ENCODE assay signal across 21 cellular contexts in the genomic region with DNA sequence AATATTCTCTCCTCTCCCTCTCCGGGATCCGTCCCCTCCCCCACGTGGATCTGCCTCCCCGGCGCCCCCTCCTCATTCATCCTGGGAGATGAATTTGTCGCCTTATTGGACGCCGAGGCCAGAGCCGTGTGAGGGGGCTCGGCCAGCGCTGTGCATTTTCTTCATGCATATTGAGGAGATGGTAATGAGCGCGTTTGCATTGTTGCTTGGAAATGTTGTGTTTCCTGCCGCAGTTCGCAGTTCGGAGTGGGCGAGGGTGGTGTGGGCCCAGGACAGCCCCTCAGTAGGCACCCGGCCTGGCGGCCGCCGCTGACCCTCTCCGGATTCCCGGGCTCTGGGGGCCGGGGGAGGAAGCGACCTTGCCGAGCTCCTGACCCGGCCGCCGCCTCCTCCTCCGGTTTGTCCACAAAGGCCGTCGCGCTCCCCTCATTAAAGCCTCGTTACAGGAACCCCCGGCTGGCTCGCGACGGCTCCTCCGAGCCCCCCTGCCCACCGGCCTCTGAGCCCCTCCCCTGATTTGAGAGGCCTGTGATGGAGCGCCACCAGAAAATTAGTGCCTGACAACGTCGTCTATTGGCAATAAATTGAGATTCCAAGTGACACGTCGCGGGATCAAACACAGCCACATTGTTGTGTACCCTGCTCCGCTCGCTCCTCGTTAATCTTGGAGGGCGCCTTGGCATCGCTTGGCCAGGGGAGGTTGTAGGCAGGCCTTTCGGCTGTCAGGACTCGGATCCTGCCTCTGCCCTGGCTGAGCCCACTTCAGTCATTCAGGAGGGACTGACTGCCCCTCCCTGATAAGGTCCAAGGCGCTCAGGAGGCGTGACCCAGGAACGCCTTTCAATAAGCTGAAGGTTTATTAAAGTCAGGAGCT. TPM values are rescaled to one million over a fixed set of nuclear protein-coding genes. Genes with fewer than 3 reads are reported as not detected.
DNase-seq lines count a peak whose midpoint lies in the region; ATAC-seq and TF ChIP-seq lines count a peak whose summit lies in the region.
"Had no signal": no experiment of that assay in that cellular context is flagged by ENCODE, and none has a peak within 500 bp of the region (broad histone marks: within the 10 kb centered on the region; RNA-seq: fewer than 3 reads in every experiment).

No MANE protein-coding gene starts in this region.

- peaks cover 1% of the 10 kb centered on the region for H3K9me3 ChIP-seq in endodermal cell (ENCODE audit: control insufficient read depth, low read length)
- H3K9me3 ChIP-seq: pancreas had no signal

- peaks cover 69% of the 10 kb centered on the region for H3K27me3 ChIP-seq in endodermal cell (ENCODE audit: control insufficient read depth, insufficient read depth, low read length, poor library complexity, severe bottlenecking)

- no peaks in the 10 kb centered on the region for H3K36me3 Mint-ChIP-seq in stimulated activated naive CD8-positive, alpha-beta T cell treated with anti-CD3 and anti-CD28 coated beads, Interleukin-15, Interleukin-2, amounts not matched to agents 100 ng/mL and 50 ng/mL, for 24 hours (ENCODE audit: low read depth)
- peaks cover 2% of the 10 kb centered on the region for H3K36me3 Mint-ChIP-seq in endodermal cell (ENCODE audit: low read depth)
- H3K36me3 Mint-ChIP-seq in nephron (ENCODE audit: low read depth), result no peaks in the 10 kb centered on the region
- H3K36me3 Mint-ChIP-seq: activated naive CD4-positive, alpha-beta T cell treated with anti-CD3 and anti-CD28 coated beads, Interleukin-2, amount 50 U/mL, for 24 hours had no signal

- DNase-seq in stimulated activated naive CD8-positive, alpha-beta T cell treated with anti-CD3 and anti-CD28 coated beads, Interleukin-15, amount 100 ng/mL, for 72 hours, result no peak
- peak; percentile 74 for DNase-seq in endodermal cell
- no peak for DNase-seq in NCI-H146 treated with DMSO at 0.1 percent for 48 hours (lab: John Stamatoyannopoulos, UW; ENCODE audit: unreplicated experiment)
- no peak for DNase-seq in AG08396 (ENCODE audit: low spot score)
- no peak for DNase-seq in pons (ENCODE audit: low spot score)
- DNase-seq: activated CD8-positive, alpha-beta T cell treated with anti-CD3 and anti-CD28 coated beads for 36 hours; activated T-cell treated with anti-CD3 and anti-CD28 coated beads, Interleukin-2, amount 50 U/mL, for 1 hour; erythroblast; GDM1; GOT3; NCI-H1436; NCI-H2171; NCI-H774; pancreas; PC-3 had no signal

- H3K9ac ChIP-seq in endodermal cell (ENCODE audit: extremely low read depth, low read length, poor library complexity, severe bottlenecking), result no peak overlapping the region

- peaks cover 11% of the 10 kb centered on the region for H3K9me3 Mint-ChIP-seq in stimulated activated naive CD8-positive, alpha-beta T cell treated with anti-CD3 and anti-CD28 coated beads, Interleukin-15, Interleukin-2, amounts not matched to agents 100 ng/mL and 50 ng/mL, for 24 hours
- H3K9me3 Mint-ChIP-seq in stimulated activated naive CD8-positive, alpha-beta T cell treated with anti-CD3 and anti-CD28 coated beads, Interleukin-15, amount 100 ng/mL, for 72 hours, result peaks cover 3 to 6% of the 10 kb centered on the region in 2 donors
- H3K9me3 Mint-ChIP-seq in endodermal cell (peaks cover 6% of the 10 kb centered on the region), nephron (peaks cover 9% of the 10 kb centered on the region)
- H3K9me3 Mint-ChIP-seq: activated naive CD4-positive, alpha-beta T cell treated with anti-CD3 and anti-CD28 coated beads, Interleukin-2, amount 50 U/mL, for 24 hours; dendritic cell treated with granulocyte-macrophage colony-stimulating factor and Interleukin-4, amounts not matched to agents 40 ng/mL and 50 ng/mL, for 4 days had no signal

- 11 to 19% methylated on average over 29 to 56 of the region's 56 CpGs for WGBS in endodermal cell (ENCODE audit: insufficient coverage in 1 of 2, insufficient read length in 1 of 2), 2 experiments

- H3K4me1 ChIP-seq in endodermal cell (ENCODE audit: control insufficient read depth, insufficient read depth, low read length), result no peaks in the 10 kb centered on the region

- no peaks in the 10 kb centered on the region for H3K36me3 ChIP-seq in endodermal cell (ENCODE audit: control insufficient read depth, insufficient read depth, low read length)
- H3K36me3 ChIP-seq: pancreas had no signal

- H3K4me3 Mint-ChIP-seq in stimulated activated naive CD8-positive, alpha-beta T cell treated with anti-CD3 and anti-CD28 coated beads, Interleukin-15, Interleukin-2, amounts not matched to agents 100 ng/mL and 50 ng/mL, for 24 hours, result no peak overlapping the region
- H3K4me3 Mint-ChIP-seq in stimulated activated naive CD8-positive, alpha-beta T cell treated with anti-CD3 and anti-CD28 coated beads, Interleukin-15, amount 100 ng/mL, for 72 hours, result no peak overlapping the region
- H3K4me3 Mint-ChIP-seq in endodermal cell (peak overlapping the region; percentile 79), nephron (peak overlapping the region in 2 of 3 experiments; percentile 68 to 69)
- H3K4me3 Mint-ChIP-seq: activated CD8-positive, alpha-beta T cell treated with anti-CD3 and anti-CD28 coated beads for 36 hours; activated naive CD4-positive, alpha-beta T cell treated with anti-CD3 and anti-CD28 coated beads, Interleukin-2, amount 50 U/mL, for 24 hours; dendritic cell treated with granulocyte-macrophage colony-stimulating factor and Interleukin-4, amounts not matched to agents 40 ng/mL and 50 ng/mL, for 4 days had no signal

- no peak overlapping the region for H3K27ac ChIP-seq in endodermal cell (ENCODE audit: low read depth, low read length)
- H3K27ac ChIP-seq: C4-2B, pancreas had no signal

- peaks cover 68% of the 10 kb centered on the region for H3K27me3 Mint-ChIP-seq in stimulated activated naive CD8-positive, alpha-beta T cell treated with anti-CD3 and anti-CD28 coated beads, Interleukin-15, Interleukin-2, amounts not matched to agents 100 ng/mL and 50 ng/mL, for 24 hours
- H3K27me3 Mint-ChIP-seq in stimulated activated naive CD8-positive, alpha-beta T cell treated with anti-CD3 and anti-CD28 coated beads, Interleukin-15, amount 100 ng/mL, for 72 hours, result peaks cover 86% of the 10 kb centered on the region
- H3K27me3 Mint-ChIP-seq in endodermal cell (ENCODE audit: insufficient read depth) (peaks cover 80% of the 10 kb centered on the region), nephron (ENCODE audit: low read depth) (peaks cover 95% of the 10 kb centered on the region)

- ATAC-seq in stimulated activated naive CD8-positive, alpha-beta T cell treated with anti-CD3 and anti-CD28 coated beads, Interleukin-15, amount 100 ng/mL, for 72 hours, result no peak
- ATAC-seq in HG02981 (IDR thresholded peaks at IDR 0.05; ENCODE audit: unreplicated experiment), result no peak
- ATAC-seq: activated CD8-positive, alpha-beta T cell treated with anti-CD3 and anti-CD28 coated beads for 36 hours; pancreas; PC-3 had no signal

- no peak for TF ChIP-seq CTCF in endodermal cell (conservative IDR thresholded peaks at IDR 0.05)
- no peak for TF ChIP-seq CTCF in nephron (IDR thresholded peaks at IDR 0.05; ENCODE audit: unreplicated experiment in 3 of 3)

- H3K4me3 ChIP-seq in endodermal cell (ENCODE audit: low read length), result peak overlapping the region; percentile 73
- H3K4me3 ChIP-seq: pancreas had no signal

- H3K27ac Mint-ChIP-seq in stimulated activated naive CD8-positive, alpha-beta T cell treated with anti-CD3 and anti-CD28 coated beads, Interleukin-15, Interleukin-2, amounts not matched to agents 100 ng/mL and 50 ng/mL, for 24 hours, result peak overlapping the region; percentile 63
- peak overlapping the region in 1 of 2 donors; percentile 65 for H3K27ac Mint-ChIP-seq in stimulated activated naive CD8-positive, alpha-beta T cell treated with anti-CD3 and anti-CD28 coated beads, Interleukin-15, amount 100 ng/mL, for 72 hours
- no peak overlapping the region for H3K27ac Mint-ChIP-seq in endodermal cell
- H3K27ac Mint-ChIP-seq in nephron, result no peak overlapping the region
- H3K27ac Mint-ChIP-seq: activated CD8-positive, alpha-beta T cell treated with anti-CD3 and anti-CD28 coated beads for 36 hours; activated naive CD4-positive, alpha-beta T cell treated with anti-CD3 and anti-CD28 coated beads, Interleukin-2, amount 50 U/mL, for 24 hours; dendritic cell treated with granulocyte-macrophage colony-stimulating factor and Interleukin-4, amounts not matched to agents 40 ng/mL and 50 ng/mL, for 4 days had no signal

- peaks cover 9% of the 10 kb centered on the region for H3K4me1 Mint-ChIP-seq in stimulated activated naive CD8-positive, alpha-beta T cell treated with anti-CD3 and anti-CD28 coated beads, Interleukin-15, Interleukin-2, amounts not matched to agents 100 ng/mL and 50 ng/mL, for 24 hours (ENCODE audit: low read depth)
- H3K4me1 Mint-ChIP-seq in stimulated activated naive CD8-positive, alpha-beta T cell treated with anti-CD3 and anti-CD28 coated beads, Interleukin-15, amount 100 ng/mL, for 72 hours, result peaks cover 37% of the 10 kb centered on the region
- H3K4me1 Mint-ChIP-seq in endodermal cell, result peaks cover 24% of the 10 kb centered on the region
- H3K4me1 Mint-ChIP-seq in nephron, result peaks cover 20% of the 10 kb centered on the region

RNA-seq across cellular contexts. Expression of a gene that starts 4.8 kb away (rescaled TPM):
- 10 to 100 TPM; 15.6 to 16.4 TPM for total RNA-seq in endodermal cell
- 34.5 TPM for polyA plus RNA-seq in endodermal cell (2013, experiment 1 of 2)
- polyA plus RNA-seq in endodermal cell (2013, experiment 2 of 2), result 23.6 TPM
- total RNA-seq: activated CD8-positive, alpha-beta T cell treated with anti-CD3 and anti-CD28 coated beads for 36 hours; PC-3 had no signal

Comparison
In these comparisons a context has a peak if more than half of its experiments do, and no peak if none do; other contexts are left out.
1. H3K4me3 Mint-ChIP-seq: peak in endodermal cell (single experiment) and nephron (2 of 3); none in stimulated activated naive CD8-positive, alpha-beta T cell treated with anti-CD3 and anti-CD28 coated beads, Interleukin-15, Interleukin-2, amounts not matched to agents 100 ng/mL and 50 ng/mL, for 24 hours (single experiment) and stimulated activated naive CD8-positive, alpha-beta T cell treated with anti-CD3 and anti-CD28 coated beads, Interleukin-15, amount 100 ng/mL, for 72 hours (0 of 2).